8 cellular contexts compared by ENCODE assay signal in genomic region chr15:101187820-101188516, GRCh38.
DNase-seq lines count a peak whose midpoint lies in the region; ATAC-seq and FAIRE-seq lines count a peak whose summit lies in the region.

No MANE protein-coding gene starts in this region.

- H3K27me3 ChIP-seq in mucosa of stomach (ENCODE audit: control insufficient read depth, insufficient read depth, low read length), result no peaks in the 10 kb centered on the region

- peak; percentile 84 for ATAC-seq in HG03066 (IDR thresholded peaks at IDR 0.05; ENCODE audit: low read depth, unreplicated experiment)

- FAIRE-seq in GM18507 (lab: Jason Lieb, UNC), result peak; percentile 81

- no peaks in the 10 kb centered on the region for H3K9me3 ChIP-seq in mucosa of stomach (ENCODE audit: control insufficient read depth, low read length)

- no peaks in the 10 kb centered on the region for H3K36me3 ChIP-seq in mucosa of stomach (ENCODE audit: control insufficient read depth, insufficient read depth, low read length)

- H3K9ac ChIP-seq in mucosa of stomach (ENCODE audit: low read length), result peak overlapping the region; percentile 54

- H3K4me3 ChIP-seq in mucosa of stomach (ENCODE audit: low read length), result no peak overlapping the region

- H3K4me1 ChIP-seq in mucosa of stomach (ENCODE audit: control insufficient read depth, insufficient read depth, low read length), result peaks cover 6% of the 10 kb centered on the region

- DNase-seq in GM18507 (ENCODE audit: extremely low spot score, insufficient read length, low read depth) (no peak), brain pericyte (ENCODE audit: low read depth, low spot score) (peak; percentile 80), NCI-H526 (lab: John Stamatoyannopoulos, UW) (no peak), NAMALWA (ENCODE audit: low spot score) (no peak), putamen (ENCODE audit: low spot score) (no peak), NCI-H524 (lab: John Stamatoyannopoulos, UW) (no peak)
